Comparison of ENCODE assay signal across 8 cellular contexts in genomic region chr17:45050680-45051059, GRCh38. TPM values are rescaled to one million over a fixed set of nuclear protein-coding genes. Genes with fewer than 3 reads are reported as not detected.
DNase-seq lines count a peak whose midpoint lies in the region; ATAC-seq and TF ChIP-seq lines count a peak whose summit lies in the region.

No MANE protein-coding gene starts in this region.

- peaks cover 20 to 23% of the 10 kb centered on the region in 2 experiments for H3K4me1 Mint-ChIP-seq in H9
- peaks cover 28% of the 10 kb centered on the region for H3K4me1 Mint-ChIP-seq in T-helper 1 cell treated with Interleukin-12 subunit alpha and Interleukin-12 subunit beta and Interleukin-4 antibody, amounts not matched to agents 30 μg/mL and 1 μg/mL, for 36 hours (ENCODE audit: low read depth)
- peaks cover 64% of the 10 kb centered on the region for H3K4me1 Mint-ChIP-seq in stimulated activated naive CD8-positive, alpha-beta T cell treated with anti-CD3 and anti-CD28 coated beads, Interleukin-15, Interleukin-2, amounts not matched to agents 100 ng/mL and 50 ng/mL, for 24 hours (ENCODE audit: low read depth)

- H2BK15ac ChIP-seq in H9 (ENCODE audit: low read depth, low read length), result no peak overlapping the region

- peak overlapping the region; percentile 89 to 92 (median 91); a peak in 6 of 7 replicates for H3K27ac Mint-ChIP-seq in H9
- H3K27ac Mint-ChIP-seq in T-helper 1 cell treated with Interleukin-12 subunit alpha and Interleukin-12 subunit beta and Interleukin-4 antibody, amounts not matched to agents 30 μg/mL and 1 μg/mL, for 36 hours, result peak overlapping the region; percentile 88
- peak overlapping the region; percentile 96 for H3K27ac Mint-ChIP-seq in stimulated activated naive CD8-positive, alpha-beta T cell treated with anti-CD3 and anti-CD28 coated beads, Interleukin-15, Interleukin-2, amounts not matched to agents 100 ng/mL and 50 ng/mL, for 24 hours

- no peak overlapping the region for H2BK5ac ChIP-seq in H9 (ENCODE audit: insufficient read length, low read length)

- DNase-seq in CD1c-positive myeloid dendritic cell (ENCODE audit: extremely low spot score), result peak; percentile 30
- DNase-seq in H9, result no peak
- DNase-seq in cardiac fibroblast (ENCODE audit: low read depth in 2 of 2), result peak in 1 of 2 donors; percentile 34
- no peak for DNase-seq in lung (ENCODE audit: low spot score)
- DNase-seq in HuH-7.5 (ENCODE audit: low spot score), result no peak
- DNase-seq in NCI-H345 (lab: John Stamatoyannopoulos, UW), result no peak

- H3K23me2 ChIP-seq in H9 (ENCODE audit: insufficient read length, low read depth, low read length, poor library complexity, severe bottlenecking), result peaks cover 13% of the 10 kb centered on the region

- peak overlapping the region; percentile 56 to 58 for H3K4me3 ChIP-seq in cardiac fibroblast (replicated peaks in 1 of 2; ENCODE audit: low read depth in 2 of 2, low read length in 2 of 2)
- peak overlapping the region; percentile 65 for H3K4me3 ChIP-seq in lung

- H3K79me1 ChIP-seq in H9 (ENCODE audit: insufficient read depth, low read depth, low read length, poor library complexity, severe bottlenecking), result no peaks in the 10 kb centered on the region

- no peak overlapping the region for H2AFZ ChIP-seq in H9 (ENCODE audit: low read length)

- H4K8ac ChIP-seq in H9 (replicated peaks; ENCODE audit: insufficient read length, low read depth, low read length), result no peak overlapping the region

- H3K4me2 ChIP-seq in H9 (ENCODE audit: insufficient read depth, insufficient read length, low read length), result peak overlapping the region; percentile 83

- no peak overlapping the region for H2AK5ac ChIP-seq in H9 (ENCODE audit: insufficient read length, low read length)

- H3K27ac ChIP-seq in H9 (ENCODE audit: insufficient read length, low read depth, low read length), result peak overlapping the region; percentile 83
- H3K27ac ChIP-seq in lung (ENCODE audit: low read depth in 1 of 2, low read length in 1 of 2), result peak overlapping the region; percentile 92 to 98

- no peak overlapping the region for H4K5ac ChIP-seq in H9 (ENCODE audit: insufficient read length, low read depth, low read length)

- ATAC-seq in lung (ENCODE audit: insufficient read depth, low FRiP score), result no peak

- H4K20me1 ChIP-seq in H9 (ENCODE audit: control insufficient read depth, insufficient read depth, insufficient read length), result no peaks in the 10 kb centered on the region

- H3K4me3 Mint-ChIP-seq in H9, result peak overlapping the region; percentile 87
- H3K4me3 Mint-ChIP-seq in T-helper 1 cell treated with Interleukin-12 subunit alpha and Interleukin-12 subunit beta and Interleukin-4 antibody, amounts not matched to agents 30 μg/mL and 1 μg/mL, for 36 hours, result peak overlapping the region; percentile 90
- H3K4me3 Mint-ChIP-seq in stimulated activated naive CD8-positive, alpha-beta T cell treated with anti-CD3 and anti-CD28 coated beads, Interleukin-15, Interleukin-2, amounts not matched to agents 100 ng/mL and 50 ng/mL, for 24 hours, result peak overlapping the region; percentile 92

- H3K18ac ChIP-seq in H9 (ENCODE audit: insufficient read length, low read depth, low read length), result no peak overlapping the region

- no peak overlapping the region for H2BK20ac ChIP-seq in H9 (ENCODE audit: low read depth, low read length, poor library complexity, severe bottlenecking)

- no peaks in the 10 kb centered on the region; the same call in 1 of the 2 replicates for H3K4me1 ChIP-seq in H9 (ENCODE audit: insufficient read depth, low read length)
- peaks cover 0 to 6% of the 10 kb centered on the region in 2 donors for H3K4me1 ChIP-seq in lung (ENCODE audit: control insufficient read depth in 2 of 2, insufficient read depth in 2 of 2, low read length in 2 of 2)

- peaks cover 2% of the 10 kb centered on the region; the same call in 1 of the 2 replicates for H3K79me2 ChIP-seq in H9 (ENCODE audit: insufficient read depth, low read length)

- H4K91ac ChIP-seq in H9 (ENCODE audit: insufficient read length, low read depth, low read length), result no peak overlapping the region

- no peaks in the 10 kb centered on the region for H3K9me3 Mint-ChIP-seq in H9
- H3K9me3 Mint-ChIP-seq in T-helper 1 cell treated with Interleukin-12 subunit alpha and Interleukin-12 subunit beta and Interleukin-4 antibody, amounts not matched to agents 30 μg/mL and 1 μg/mL, for 36 hours, result no peaks in the 10 kb centered on the region
- H3K9me3 Mint-ChIP-seq in stimulated activated naive CD8-positive, alpha-beta T cell treated with anti-CD3 and anti-CD28 coated beads, Interleukin-15, Interleukin-2, amounts not matched to agents 100 ng/mL and 50 ng/mL, for 24 hours, result no peaks in the 10 kb centered on the region

- H3K14ac ChIP-seq in H9 (ENCODE audit: insufficient read depth, low read length), result peak overlapping the region; percentile 2; the same call in 1 of the 2 replicates

- H3K56ac ChIP-seq in H9 (ENCODE audit: insufficient read length, low read depth, low read length), result no peak overlapping the region

- H3K23ac ChIP-seq in H9 (ENCODE audit: insufficient read length, low read depth, low read length), result no peak overlapping the region

- H3K9me3 ChIP-seq in H9 (ENCODE audit: control insufficient read depth, low read depth, low read length) (no peaks in the 10 kb centered on the region), lung (ENCODE audit: control insufficient read depth in 2 of 2, insufficient read depth in 1 of 2, low read length in 1 of 2) (no peaks in the 10 kb centered on the region)

- no peak overlapping the region for H3T11ph ChIP-seq in H9 (ENCODE audit: low read length)

- H3K36me3 Mint-ChIP-seq in H9 (ENCODE audit: insufficient read depth in 1 of 3, low read depth in 3 of 3), result peaks cover 2 to 11% (median 7%) of the 10 kb centered on the region in 3 experiments; a peak in 5 of 7 replicates
- peaks cover 15% of the 10 kb centered on the region for H3K36me3 Mint-ChIP-seq in T-helper 1 cell treated with Interleukin-12 subunit alpha and Interleukin-12 subunit beta and Interleukin-4 antibody, amounts not matched to agents 30 μg/mL and 1 μg/mL, for 36 hours (ENCODE audit: low read depth)
- peaks cover 25% of the 10 kb centered on the region for H3K36me3 Mint-ChIP-seq in stimulated activated naive CD8-positive, alpha-beta T cell treated with anti-CD3 and anti-CD28 coated beads, Interleukin-15, Interleukin-2, amounts not matched to agents 100 ng/mL and 50 ng/mL, for 24 hours (ENCODE audit: low read depth)

- H3K27me3 Mint-ChIP-seq in H9 (ENCODE audit: low read depth), result no peaks in the 10 kb centered on the region
- no peaks in the 10 kb centered on the region for H3K27me3 Mint-ChIP-seq in T-helper 1 cell treated with Interleukin-12 subunit alpha and Interleukin-12 subunit beta and Interleukin-4 antibody, amounts not matched to agents 30 μg/mL and 1 μg/mL, for 36 hours (ENCODE audit: low read depth)
- H3K27me3 Mint-ChIP-seq in stimulated activated naive CD8-positive, alpha-beta T cell treated with anti-CD3 and anti-CD28 coated beads, Interleukin-15, Interleukin-2, amounts not matched to agents 100 ng/mL and 50 ng/mL, for 24 hours, result no peaks in the 10 kb centered on the region

- H3K27me3 ChIP-seq in H9 (ENCODE audit: insufficient read depth, low read length) (no peaks in the 10 kb centered on the region), lung (ENCODE audit: control insufficient read depth, insufficient read depth) (no peaks in the 10 kb centered on the region)

- no peak overlapping the region for H3K4ac ChIP-seq in H9 (ENCODE audit: low read depth, low read length)

- peaks cover 0 to 2% of the 10 kb centered on the region in 2 donors for H3K36me3 ChIP-seq in lung (ENCODE audit: control insufficient read depth in 2 of 2, insufficient read depth in 2 of 2, low read length in 2 of 2)

- H2BK12ac ChIP-seq in H9 (ENCODE audit: insufficient read length, low read depth, low read length), result no peak overlapping the region

- H3K9ac ChIP-seq in H9 (ENCODE audit: extremely low read depth, insufficient read length, low read length), result peak overlapping the region; percentile 93

- WGBS in H9 (ENCODE audit: extremely low coverage, insufficient read length, low lambda C conversion rate), result no CpG with 5 or more reads among the region's 12 CpGs
- WGBS in lung, 2 donors, result 1% methylated on average over 12 of the region's 12 CpGs

- no peak overlapping the region for H2BK120ac ChIP-seq in H9 (ENCODE audit: low read depth, low read length, poor library complexity, severe bottlenecking)

- no peak for TF ChIP-seq CTCF in H9 (conservative IDR thresholded peaks at IDR 0.05)
- TF ChIP-seq CTCF in cardiac fibroblast (IDR thresholded peaks at IDR 0.05; ENCODE audit: low read depth, low read length), result no peak
- no peak for TF ChIP-seq CTCF in lung (IDR thresholded peaks at IDR 0.05; ENCODE audit: control extremely low read depth, extremely low read depth)

RNA-seq across cellular contexts. Expression of gene DCAKD, which starts 0.8 kb away (rescaled TPM):
- 48.3 and 53.2 TPM in 2 replicates for total RNA-seq in H9 (2021)
- total RNA-seq in lung, result 10 to 100 TPM; 26.7 to 28.8 TPM
- polyA plus RNA-seq in lung, result 10 to 100 TPM; 11.8 to 13.6 TPM

RNA-seq across cellular contexts. Expression of gene NMT1, which starts 10.4 kb away (rescaled TPM):
- 150 and 151 TPM in 2 replicates for total RNA-seq in H9 (2021)
- total RNA-seq in lung, result 100 to 1,000 TPM in 1 of 2 donors, 10 to 100 TPM in 1; 56.9 to 120 TPM
- polyA plus RNA-seq in lung, result 10 to 100 TPM; 37.7 to 41.0 TPM
